ENCODE assay signal across 9 cellular contexts in genomic region chr15:32994810-32995424, GRCh38.
DNase-seq lines count a peak whose midpoint lies in the region; ATAC-seq and TF ChIP-seq lines count a peak whose summit lies in the region.
"Had no signal": no experiment of that assay in that cellular context is flagged by ENCODE, and none has a peak within 500 bp of the region (broad histone marks: within the 10 kb centered on the region; RNA-seq: fewer than 3 reads in every experiment).

No MANE protein-coding gene starts in this region.

- no peak overlapping the region for H3K18ac ChIP-seq in neuronal stem cell (ENCODE audit: low read length)

- H3K36me3 ChIP-seq in neural cell (ENCODE audit: insufficient read depth, low read length) (no peaks in the 10 kb centered on the region), neuronal stem cell (replicated peaks in 1 of 2; ENCODE audit: control insufficient read depth in 2 of 2, insufficient read depth in 2 of 2, low read length in 2 of 2) (no peaks in the 10 kb centered on the region)
- H3K36me3 ChIP-seq: BLaER1 had no signal

- H3K23ac ChIP-seq in neuronal stem cell (ENCODE audit: low read depth, low read length, poor library complexity) = no peak overlapping the region

- no peak overlapping the region for H2BK15ac ChIP-seq in neuronal stem cell (ENCODE audit: low read length)

- no peak overlapping the region for H3K14ac ChIP-seq in neuronal stem cell (ENCODE audit: low read length)

- H3K9ac ChIP-seq in neural cell (ENCODE audit: low read length) (no peak overlapping the region), neuronal stem cell (ENCODE audit: low read depth, low read length, poor library complexity) (no peak overlapping the region)
- H3K9ac ChIP-seq: BLaER1 had no signal

- H3K27ac ChIP-seq in neural cell (ENCODE audit: low read length) = no peak overlapping the region
- no peak overlapping the region for H3K27ac ChIP-seq in neuronal stem cell (replicated peaks; ENCODE audit: low read length)
- H3K27ac ChIP-seq: BLaER1 had no signal

- H3K4me3 ChIP-seq in neural cell (ENCODE audit: low read length) = no peak overlapping the region
- H3K4me3 ChIP-seq in neuronal stem cell (ENCODE audit: low read length in 2 of 2) = no peak overlapping the region
- H3K4me3 ChIP-seq: BLaER1 had no signal

- H2AFZ ChIP-seq in neural cell (ENCODE audit: low read depth, low read length) (no peak overlapping the region), neuronal stem cell (ENCODE audit: low read length) (no peak overlapping the region)

- TF ChIP-seq RAD21 in neural cell (conservative IDR thresholded peaks at IDR 0.05) = peak; percentile 84

- H3K79me2 ChIP-seq in neural cell (replicated peaks; ENCODE audit: insufficient read depth, low read length) = no peaks in the 10 kb centered on the region

- H3K9me3 ChIP-seq in neural cell (ENCODE audit: low read length) = peaks cover 5% of the 10 kb centered on the region
- H3K9me3 ChIP-seq in neuronal stem cell (replicated peaks in 1 of 2; ENCODE audit: control insufficient read depth in 2 of 2, insufficient read depth in 1 of 2, low read depth in 1 of 2, low read length in 2 of 2) = peaks cover 0 to 10% of the 10 kb centered on the region in 2 donors

- no peak overlapping the region for H2BK12ac ChIP-seq in neuronal stem cell (ENCODE audit: low read length)

- no peak for TF ChIP-seq EP300 in neural cell (conservative IDR thresholded peaks at IDR 0.05; ENCODE audit: poor library complexity, severe bottlenecking)

- no peak overlapping the region for H2AK5ac ChIP-seq in neuronal stem cell (ENCODE audit: low read depth, low read length)

- peak; percentile 80 for TF ChIP-seq CTCF in neural cell (IDR thresholded peaks at IDR 0.05; ENCODE audit: poor library complexity, severe bottlenecking)

- H3K4me1 ChIP-seq in neuronal stem cell (ENCODE audit: control insufficient read depth in 2 of 2, insufficient read depth in 1 of 2, low read depth in 1 of 2, low read length in 2 of 2) = peaks cover 4 to 13% of the 10 kb centered on the region in 2 donors
- H3K4me1 ChIP-seq: BLaER1 had no signal

- no peak overlapping the region for H2BK120ac ChIP-seq in neuronal stem cell (ENCODE audit: low read depth, low read length)

- H3K4me2 ChIP-seq in neural cell (ENCODE audit: low read length) (no peak overlapping the region), neuronal stem cell (ENCODE audit: insufficient read depth, low read length, poor library complexity, severe bottlenecking) (no peak overlapping the region)
- H3K4me2 ChIP-seq: BLaER1 had no signal

- H2BK5ac ChIP-seq in neuronal stem cell (ENCODE audit: low read length) = no peak overlapping the region

- H3K27me3 ChIP-seq in neural cell (ENCODE audit: insufficient read depth, low read depth, low read length) (no peaks in the 10 kb centered on the region), neuronal stem cell (ENCODE audit: control insufficient read depth in 3 of 3, insufficient read depth in 3 of 3, low read depth in 1 of 3, low read length in 3 of 3) (no peaks in the 10 kb centered on the region)
- H3K27me3 ChIP-seq: BLaER1 had no signal

- no peaks in the 10 kb centered on the region for H3K79me1 ChIP-seq in neuronal stem cell (ENCODE audit: low read depth, low read length)

- no peak overlapping the region for H3K4ac ChIP-seq in neuronal stem cell (ENCODE audit: low read length)

- no peak overlapping the region for H4K8ac ChIP-seq in neuronal stem cell (ENCODE audit: low read depth, low read length)

- no CpG with 5 or more reads among the region's 1 CpG for WGBS in neuronal stem cell (ENCODE audit: extremely low coverage in 2 of 2, insufficient read length in 2 of 2, insufficient replicate concordance in 1 of 2), 2 donors

- no peaks in the 10 kb centered on the region for H3F3A ChIP-seq in neural cell (ENCODE audit: insufficient read depth, low read length, poor library complexity, severe bottlenecking)

- no peaks in the 10 kb centered on the region for H4K20me1 ChIP-seq in neural cell (ENCODE audit: insufficient read depth)
- H4K20me1 ChIP-seq: BLaER1 had no signal

- H3K9me2 ChIP-seq in neural cell (ENCODE audit: insufficient read depth, low read length) = no peaks in the 10 kb centered on the region

- DNase-seq in DMS79 treated with DMSO at 0.1 percent for 48 hours (lab: John Stamatoyannopoulos, UW) = peak; percentile 18
- no peak for DNase-seq in DMS79 (lab: John Stamatoyannopoulos, UW)
- DNase-seq in NCI-H2227 (lab: John Stamatoyannopoulos, UW; ENCODE audit: unreplicated experiment) = peak; percentile 14
- DNase-seq in cerebellar cortex (ENCODE audit: low spot score) = peak; percentile 11
- no peak for DNase-seq in neuronal stem cell (ENCODE audit: low spot score)
- no peak for DNase-seq in stimulated activated CD4-positive, alpha-beta T cell treated with anti-CD3 and anti-CD28 coated beads, Interleukin-4, amount 100 ng/mL, for 24 hours

- no peak overlapping the region for H4K91ac ChIP-seq in neuronal stem cell (ENCODE audit: low read depth, low read length, poor library complexity)

- no peak for ATAC-seq in GM18520 (IDR thresholded peaks at IDR 0.05; ENCODE audit: unreplicated experiment)

TF ChIP-seq in neural cell, 6 proteins besides CTCF, POLR2A, EP300 and RAD21:
- TF ChIP-seq SMC3 (conservative IDR thresholded peaks at IDR 0.05; ENCODE audit: poor library complexity) (peak; percentile 90), TAF1 (IDR thresholded peaks at IDR 0.05; ENCODE audit: low read depth) (no peak)

Comparison
In these comparisons a context has a peak if more than half of its experiments do, and no peak if none do; other contexts are left out.
1. DNase-seq: peak in DMS79 treated with DMSO at 0.1 percent for 48 hours (single experiment), NCI-H2227 (single experiment) and cerebellar cortex (single experiment); none in DMS79 (single experiment), neuronal stem cell (single experiment) and stimulated activated CD4-positive, alpha-beta T cell treated with anti-CD3 and anti-CD28 coated beads, Interleukin-4, amount 100 ng/mL, for 24 hours (single experiment).